ENCODE assay signal across 1 cellular context in the genomic region with DNA sequence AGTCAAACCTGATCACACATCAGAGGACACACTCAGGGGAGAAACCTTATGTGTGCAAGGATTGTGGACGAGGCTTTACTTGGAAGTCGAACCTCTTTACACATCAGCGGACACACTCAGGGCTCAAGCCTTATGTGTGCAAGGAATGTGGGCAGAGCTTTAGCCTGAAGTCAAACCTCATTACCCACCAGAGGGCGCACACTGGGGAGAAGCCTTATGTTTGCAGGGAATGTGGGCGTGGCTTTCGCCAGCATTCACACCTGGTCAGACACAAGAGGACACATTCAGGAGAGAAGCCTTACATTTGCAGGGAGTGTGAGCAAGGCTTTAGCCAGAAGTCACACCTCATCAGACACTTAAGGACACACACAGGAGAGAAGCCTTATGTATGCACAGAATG.
TF ChIP-seq lines count a peak whose summit lies in the region.

No MANE protein-coding gene starts in this region.

TF ChIP-seq in HepG2, 621 proteins besides CTCF, POLR2A, EP300 and RAD21 (continued from another document):
- TF ChIP-seq STAG1 (CRISPR knock-in tag; IDR thresholded peaks at IDR 0.05), result 0 out of 2 replicates have a peak, but pooled peaks have one; percentile 3
